In the genomic region with DNA sequence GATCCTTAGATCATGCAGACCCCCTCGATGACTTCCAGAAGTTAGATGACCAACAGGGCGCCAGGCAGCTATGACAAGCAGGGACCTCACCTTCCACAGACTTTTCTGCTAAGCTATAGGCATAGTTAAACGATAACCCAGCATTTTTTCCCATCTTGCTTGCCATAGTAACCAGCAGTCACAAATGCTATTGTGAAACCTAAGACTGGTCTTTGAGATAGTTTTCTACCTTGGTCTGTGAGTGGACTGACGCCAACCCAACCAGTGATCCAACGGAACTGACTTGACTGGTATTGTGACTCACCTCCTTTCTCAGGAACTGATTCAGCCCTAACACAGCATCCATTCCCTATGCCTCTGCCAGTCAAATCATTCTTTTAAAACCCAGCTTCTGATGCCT, we compare ENCODE assay signal across 24 cellular contexts.
DNase-seq lines count a peak whose midpoint lies in the region; ATAC-seq and TF ChIP-seq lines count a peak whose summit lies in the region.
"Had no signal": no experiment of that assay in that cellular context is flagged by ENCODE, and none has a peak within 500 bp of the region (broad histone marks: within the 10 kb centered on the region; RNA-seq: fewer than 3 reads in every experiment).

No MANE protein-coding gene starts in this region.

- no peak overlapping the region for H3K27ac Mint-ChIP-seq in MCF 10A (ENCODE audit: low read depth, unreplicated experiment)
- H3K27ac Mint-ChIP-seq: CD14-positive monocyte; H9; nephron; stimulated activated naive CD8-positive, alpha-beta T cell treated with anti-CD3 and anti-CD28 coated beads, Interleukin-15, amount 100 ng/mL, for 72 hours had no signal

- no peaks in the 10 kb centered on the region for H3K79me2 ChIP-seq in mammary epithelial cell (ENCODE audit: insufficient read depth, low read length)

- no peaks in the 10 kb centered on the region for H3K4me1 ChIP-seq in mammary epithelial cell (ENCODE audit: insufficient read depth, low read length)
- H3K4me1 ChIP-seq in RWPE2 (ENCODE audit: insufficient read depth, poor library complexity, severe bottlenecking): no peaks in the 10 kb centered on the region
- H3K4me1 ChIP-seq in body of pancreas: no peaks in the 10 kb centered on the region
- H3K4me1 ChIP-seq: A549, ascending aorta, heart right ventricle had no signal

- H3K27ac ChIP-seq in mammary epithelial cell (ENCODE audit: insufficient read depth, low read depth, low read length): no peak overlapping the region
- H3K27ac ChIP-seq in RWPE2 (ENCODE audit: poor library complexity, severe bottlenecking): no peak overlapping the region
- no peak overlapping the region for H3K27ac ChIP-seq in body of pancreas
- H3K27ac ChIP-seq: A549, ascending aorta, heart right ventricle, SK-N-MC had no signal

- dilution Hi-C loops in mammary epithelial cell (cut with HindIII; ENCODE audit: low sequenced_read_pairs): no loop called here

- BruUV-seq in MCF 10A (replicated peaks; lab: Mats Ljungman, UMichigan): no TSS peak
- no TSS peak for BruUV-seq in mammary epithelial cell (replicated peaks; lab: Mats Ljungman, UMichigan)

- no peak for TF ChIP-seq CTCF in MCF 10A (IDR thresholded peaks at IDR 0.05; ENCODE audit: unreplicated experiment)
- no peak for TF ChIP-seq CTCF in mammary epithelial cell (conservative IDR thresholded peaks at IDR 0.05 in 1 of 2, IDR thresholded peaks at IDR 0.05 in 1 of 2; ENCODE audit: extremely low read depth in 1 of 2, insufficient read depth in 1 of 2, low read depth in 1 of 2, low read length in 2 of 2)
- TF ChIP-seq CTCF in RWPE2 (IDR thresholded peaks at IDR 0.05; ENCODE audit: poor library complexity, severe bottlenecking): no peak
- TF ChIP-seq CTCF in body of pancreas (IDR thresholded peaks at IDR 0.05): no peak

- no peak overlapping the region for H3K4me2 ChIP-seq in mammary epithelial cell (ENCODE audit: insufficient read depth, low read depth, low read length)
- H3K4me2 ChIP-seq: A549 had no signal

- peaks cover 30% of the 10 kb centered on the region for H3K27me3 Mint-ChIP-seq in MCF 10A (ENCODE audit: insufficient read depth, unreplicated experiment)
- H3K27me3 Mint-ChIP-seq: stimulated activated naive CD8-positive, alpha-beta T cell treated with anti-CD3 and anti-CD28 coated beads, Interleukin-15, amount 100 ng/mL, for 72 hours had no signal

- H3K4me3 ChIP-seq in mammary epithelial cell (replicated peaks in 1 of 3; ENCODE audit: insufficient read depth in 1 of 3, low read depth in 2 of 3, low read length in 3 of 3): no peak overlapping the region
- H3K4me3 ChIP-seq in RWPE2 (ENCODE audit: severe bottlenecking): no peak overlapping the region
- no peak overlapping the region for H3K4me3 ChIP-seq in body of pancreas
- H3K4me3 ChIP-seq: A549, ascending aorta, heart right ventricle, SK-N-MC had no signal

- H2AFZ ChIP-seq in mammary epithelial cell (ENCODE audit: low read depth, low read length): no peak overlapping the region

- peaks cover 8% of the 10 kb centered on the region for H3K9me3 Mint-ChIP-seq in MCF 10A (ENCODE audit: unreplicated experiment)

- TF ChIP-seq POLR2A in body of pancreas (IDR thresholded peaks at IDR 0.05): no peak

- 40% methylated on average over 4 of the region's 5 CpGs for WGBS in mammary epithelial cell (ENCODE audit: low coverage, missing lambda C conversion rate)
- 61 to 71% methylated on average over 5 of the region's 5 CpGs for WGBS in body of pancreas, 2 donors

- H3K36me3 Mint-ChIP-seq in MCF 10A (ENCODE audit: insufficient read depth, unreplicated experiment): no peaks in the 10 kb centered on the region
- H3K36me3 Mint-ChIP-seq: CD14-positive monocyte had no signal

- no peaks in the 10 kb centered on the region for H4K20me1 ChIP-seq in mammary epithelial cell (ENCODE audit: insufficient read depth, low read length)

- CTCF ChIA-PET in MCF 10A (lab: Yijun Ruan, JAX): interaction anchor here (0.8 to 0.9 kb wide), 2 partner anchors 8 to 25 kb away, joined by 3 to 5 read pairs; no protein-coding TSS in a partner anchor
- CTCF ChIA-PET in mammary epithelial cell (lab: Charles Lee; ENCODE audit: low non-redundant PET): no interaction called here

- ATAC-seq in RWPE2 (ENCODE audit: low read depth) (peak; percentile 82), esophagus mucosa (peak; percentile 93), body of pancreas (no peak), GM18502 (IDR thresholded peaks at IDR 0.05; ENCODE audit: poor library complexity, unreplicated experiment) (no peak)
- ATAC-seq: A549; heart right ventricle; stimulated activated naive CD8-positive, alpha-beta T cell treated with anti-CD3 and anti-CD28 coated beads, Interleukin-15, amount 100 ng/mL, for 72 hours had no signal

- DNase-seq in MCF 10A (ENCODE audit: unreplicated experiment): peak; percentile 71
- no peak for DNase-seq in mammary epithelial cell
- no peak for DNase-seq in RWPE2 (ENCODE audit: low spot score)
- peak; percentile 36 for DNase-seq in stromal cell of bone marrow (ENCODE audit: low read depth)
- DNase-seq in body of pancreas: no peak
- no peak for DNase-seq in stimulated activated CD4-positive, alpha-beta T cell treated with anti-CD3 and anti-CD28 coated beads, Interleukin-12 subunit alpha, Interleukin-12 subunit beta, amount 100 ng/mL, for 4 hours
- DNase-seq: activated naive CD4-positive, alpha-beta T cell treated with Interleukin-2 at 50 U/mL for 16 hours; activated T-cell treated with anti-CD3 and anti-CD28 coated beads for 4 hours; DMS79 treated with DMSO at 0.1 percent for 48 hours; erythroblast; H9; heart right ventricle; islet precursor cell; mesendoderm; NCI-H187; NCI-H510A; stimulated activated naive CD8-positive, alpha-beta T cell treated with anti-CD3 and anti-CD28 coated beads, Interleukin-15, amount 100 ng/mL, for 72 hours had no signal

- no peak overlapping the region for H3K9ac ChIP-seq in mammary epithelial cell (ENCODE audit: insufficient read depth, low read length)

- H3K4me3 Mint-ChIP-seq in MCF 10A (ENCODE audit: unreplicated experiment): no peak overlapping the region
- H3K4me3 Mint-ChIP-seq: CD14-positive monocyte; H9; nephron; stimulated activated naive CD8-positive, alpha-beta T cell treated with anti-CD3 and anti-CD28 coated beads, Interleukin-15, amount 100 ng/mL, for 72 hours had no signal

- POLR2A ChIA-PET in MCF 10A (lab: Yijun Ruan, JAX): no interaction called here

- peaks cover 8% of the 10 kb centered on the region for H3K9me3 ChIP-seq in mammary epithelial cell (replicated peaks; ENCODE audit: insufficient read depth, low read length)
- H3K9me3 ChIP-seq in RWPE2 (ENCODE audit: severe bottlenecking): no peaks in the 10 kb centered on the region
- H3K9me3 ChIP-seq in body of pancreas: no peaks in the 10 kb centered on the region
- H3K9me3 ChIP-seq: ascending aorta had no signal

- H3K27me3 ChIP-seq in mammary epithelial cell (ENCODE audit: insufficient read depth, low read length) (no peaks in the 10 kb centered on the region), RWPE2 (ENCODE audit: insufficient read depth, poor library complexity, severe bottlenecking) (no peaks in the 10 kb centered on the region), body of pancreas (no peaks in the 10 kb centered on the region)
- H3K27me3 ChIP-seq: ascending aorta, heart right ventricle had no signal

- H3K4me1 Mint-ChIP-seq in MCF 10A (ENCODE audit: insufficient read depth, unreplicated experiment): no peaks in the 10 kb centered on the region
- H3K4me1 Mint-ChIP-seq: CD14-positive monocyte; H9; stimulated activated naive CD8-positive, alpha-beta T cell treated with anti-CD3 and anti-CD28 coated beads, Interleukin-15, amount 100 ng/mL, for 72 hours had no signal

- no peaks in the 10 kb centered on the region for H3K36me3 ChIP-seq in mammary epithelial cell (ENCODE audit: insufficient read depth, low read length)
- no peaks in the 10 kb centered on the region for H3K36me3 ChIP-seq in RWPE2 (ENCODE audit: low read depth)
- no peaks in the 10 kb centered on the region for H3K36me3 ChIP-seq in body of pancreas (replicated peaks in 1 of 2; ENCODE audit: insufficient read depth in 1 of 2, low read depth in 2 of 2)
- H3K36me3 ChIP-seq: ascending aorta, heart right ventricle had no signal

- intact Hi-C loops in MCF 10A (cut with micrococcal nuclease): no loop called here
- intact Hi-C loops in mammary epithelial cell (cut with micrococcal nuclease): no loop called here
- intact Hi-C loops in body of pancreas (cut with DNase I): no loop called here

- in situ Hi-C loops in mammary epithelial cell (cut with MboI; ENCODE audit: low sequenced_read_pairs in 2 of 2): no loop called here

Comparison
In these comparisons a context has a peak if more than half of its experiments do, and no peak if none do; other contexts are left out.
1. DNase-seq: peak in MCF 10A (single experiment) and stromal cell of bone marrow (single experiment); none in mammary epithelial cell (single experiment), RWPE2 (single experiment), body of pancreas (0 of 4) and stimulated activated CD4-positive, alpha-beta T cell treated with anti-CD3 and anti-CD28 coated beads, Interleukin-12 subunit alpha, Interleukin-12 subunit beta, amount 100 ng/mL, for 4 hours (single experiment).
2. ATAC-seq: peak in RWPE2 (single experiment) and esophagus mucosa (single experiment); none in body of pancreas (single experiment) and GM18502 (single experiment).